Comparison of ENCODE assay signal across 15 cellular contexts in the genomic region with DNA sequence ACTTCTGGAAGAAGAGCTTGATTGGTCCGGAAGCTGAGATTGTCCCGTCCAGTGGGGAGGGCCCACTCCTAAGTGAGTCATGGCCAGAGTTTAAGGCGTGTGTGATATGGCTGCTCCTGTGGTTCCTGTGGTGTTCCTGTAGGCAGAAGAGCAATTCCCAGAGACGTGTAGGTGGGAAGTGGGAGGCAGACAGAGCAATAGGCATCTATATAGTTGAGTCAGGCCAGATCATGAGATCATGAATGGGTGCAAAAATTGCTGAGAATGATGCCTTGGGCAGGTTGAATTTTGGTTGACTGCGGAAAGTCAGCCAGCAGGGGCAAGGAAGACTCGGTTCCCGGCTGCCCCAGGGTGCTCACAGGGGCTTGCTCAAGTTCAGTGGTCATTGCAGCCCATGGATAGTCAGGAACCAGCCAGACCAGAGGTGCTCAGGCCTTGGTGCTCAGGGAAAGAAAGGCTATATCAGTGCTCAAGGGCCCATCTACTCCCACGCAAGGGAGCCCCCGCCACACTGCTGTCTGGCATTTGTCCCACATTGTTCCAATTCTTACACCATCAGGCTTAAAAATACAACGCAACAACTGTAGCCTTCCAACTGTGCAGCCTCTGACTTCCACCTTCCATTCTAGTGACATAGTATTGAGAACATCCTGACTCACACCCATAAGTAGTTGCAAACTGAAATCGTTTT. TPM values are rescaled to one million over a fixed set of nuclear protein-coding genes. Genes with fewer than 3 reads are reported as not detected.
A peak's percentile ranks its signal among the peaks of the same experiment; 100 is the strongest.
DNase-seq lines count a peak whose midpoint lies in the region; ATAC-seq and TF ChIP-seq lines count a peak whose summit lies in the region.
"Had no signal": no experiment of that assay in that cellular context is flagged by ENCODE, and none has a peak within 500 bp of the region (broad histone marks: within the 10 kb centered on the region; RNA-seq: fewer than 3 reads in every experiment).

No MANE protein-coding gene starts in this region.

- H3K27me3 ChIP-seq in adipocyte (replicated peaks; ENCODE audit: control insufficient read depth, insufficient read depth, low read length) (no peaks in the 10 kb centered on the region), foreskin keratinocyte (no peaks in the 10 kb centered on the region), upper lobe of right lung (no peaks in the 10 kb centered on the region)
- no peaks in the 10 kb centered on the region for H3K27me3 ChIP-seq in CD4-positive, alpha-beta T cell (ENCODE audit: control insufficient read depth, insufficient read depth, low read length)
- H3K27me3 ChIP-seq: cardiac muscle cell had no signal

- ATAC-seq in foreskin keratinocyte (peak; percentile 43), upper lobe of right lung (peak; percentile 93), HG02970 (IDR thresholded peaks at IDR 0.05; ENCODE audit: low FRiP score, unreplicated experiment) (no peak)
- no peak for ATAC-seq in CD4-positive, alpha-beta T cell (ENCODE audit: poor library complexity)
- ATAC-seq: esophagus mucosa; stimulated activated memory B cell treated with anti-CD40 and anti-IgM and Interleukin-4, amounts not matched to agents 10 μg/mL and 1 μg/mL and 100 μg/mL, for 72 hours had no signal

- H3K4me1 ChIP-seq in adipocyte (ENCODE audit: control insufficient read depth, insufficient read depth, low read length) (peaks cover 26% of the 10 kb centered on the region), foreskin keratinocyte (no peaks in the 10 kb centered on the region), upper lobe of right lung (peaks cover 4% of the 10 kb centered on the region)

- H3K27ac Mint-ChIP-seq in CD4-positive, alpha-beta T cell, result no peak overlapping the region
- H3K27ac Mint-ChIP-seq: stimulated activated memory B cell treated with anti-CD40 and anti-IgM and Interleukin-4, amounts not matched to agents 10 μg/mL and 1 μg/mL and 100 μg/mL, for 72 hours had no signal

- TF ChIP-seq CTCF in foreskin keratinocyte (conservative IDR thresholded peaks at IDR 0.05) (no peak), upper lobe of right lung (IDR thresholded peaks at IDR 0.05) (no peak)
- no peak for TF ChIP-seq CTCF in CD4-positive, alpha-beta T cell (IDR thresholded peaks at IDR 0.05)

- H3K27me3 Mint-ChIP-seq in CD4-positive, alpha-beta T cell, result no peaks in the 10 kb centered on the region
- H3K27me3 Mint-ChIP-seq: stimulated activated memory B cell treated with anti-CD40 and anti-IgM and Interleukin-4, amounts not matched to agents 10 μg/mL and 1 μg/mL and 100 μg/mL, for 72 hours had no signal

- H3K36me3 Mint-ChIP-seq in CD4-positive, alpha-beta T cell (ENCODE audit: low read depth), result no peaks in the 10 kb centered on the region

- no peak overlapping the region for H3K4me3 Mint-ChIP-seq in CD4-positive, alpha-beta T cell
- H3K4me3 Mint-ChIP-seq: stimulated activated memory B cell treated with anti-CD40 and anti-IgM and Interleukin-4, amounts not matched to agents 10 μg/mL and 1 μg/mL and 100 μg/mL, for 72 hours had no signal

- H3K4me3 ChIP-seq in adipocyte (ENCODE audit: low read length) (peak overlapping the region; percentile 32), upper lobe of right lung (no peak overlapping the region)
- H3K4me3 ChIP-seq: cardiac muscle cell, PC-9 had no signal

- peak; percentile 28 for DNase-seq in SKM-1 treated with dmso at 0.1 percent for 144 hours (lab: John Stamatoyannopoulos, UW; ENCODE audit: unreplicated experiment)
- no peak for DNase-seq in SKM-1 (lab: John Stamatoyannopoulos, UW; ENCODE audit: unreplicated experiment)
- DNase-seq in adipocyte (ENCODE audit: low read depth), result peak; percentile 79
- no peak for DNase-seq in foreskin keratinocyte
- DNase-seq in upper lobe of right lung, result peak; percentile 69
- no peak for DNase-seq in NCI-H82 (lab: John Stamatoyannopoulos, UW)
- no peak for DNase-seq in CD4-positive, alpha-beta T cell
- DNase-seq: DMS79 treated with DMSO at 0.1 percent for 48 hours, kidney, NCI-H2029 treated with DMSO at 0.1 percent for 48 hours, PC-9 had no signal

- intact Hi-C loops in upper lobe of right lung (cut with DNase I), result no loop called here
- intact Hi-C loops in CD4-positive, alpha-beta T cell (cut with DNase I, micrococcal nuclease), result no loop called here

- H3K9me3 ChIP-seq in adipocyte (ENCODE audit: control insufficient read depth, low read length) (peaks cover 9% of the 10 kb centered on the region), upper lobe of right lung (no peaks in the 10 kb centered on the region)
- H3K9me3 ChIP-seq in CD4-positive, alpha-beta T cell (ENCODE audit: control insufficient read depth, low read length), result peaks cover 8% of the 10 kb centered on the region

- H3K27ac ChIP-seq in foreskin keratinocyte (no peak overlapping the region), upper lobe of right lung (no peak overlapping the region)
- no peak overlapping the region for H3K27ac ChIP-seq in CD4-positive, alpha-beta T cell (ENCODE audit: low read depth, low read length)
- H3K27ac ChIP-seq: cardiac muscle cell, PC-9 had no signal

- peak overlapping the region; percentile 33 for H3K9ac ChIP-seq in adipocyte (ENCODE audit: low read length)

- H3K9me3 Mint-ChIP-seq in CD4-positive, alpha-beta T cell, result no peaks in the 10 kb centered on the region

- POLR2A ChIA-PET in CD4-positive, alpha-beta T cell (lab: Charles Lee), result interaction anchor here (0.8 kb wide), 1 partner anchor 25 kb away, joined by 3 read pairs; no protein-coding TSS in a partner anchor

- CTCF ChIA-PET in CD4-positive, alpha-beta T cell (lab: Charles Lee), result no interaction called here

- H3K36me3 ChIP-seq in adipocyte (ENCODE audit: control insufficient read depth, insufficient read depth, low read length, severe bottlenecking), result no peaks in the 10 kb centered on the region
- no peaks in the 10 kb centered on the region for H3K36me3 ChIP-seq in upper lobe of right lung
- H3K36me3 ChIP-seq: cardiac muscle cell had no signal

- no peaks in the 10 kb centered on the region for H3K4me1 Mint-ChIP-seq in CD4-positive, alpha-beta T cell (ENCODE audit: low read depth)

RNA-seq across cellular contexts. Expression of gene GSN, which starts 21.0 kb away (rescaled TPM):
- total RNA-seq in foreskin keratinocyte (124 and 235 TPM in 2 replicates), upper lobe of right lung (464 TPM)
- polyA plus RNA-seq in foreskin keratinocyte, result 97.5 and 176 TPM in 2 replicates
- 1 to 10 TPM; 2.6 to 2.7 TPM for total RNA-seq in CD4-positive, alpha-beta T cell

RNA-seq across cellular contexts. Expression of gene RAB14, which starts 45.3 kb away (rescaled TPM):
- total RNA-seq in foreskin keratinocyte (45.1 and 46.3 TPM in 2 replicates), upper lobe of right lung (104 TPM)
- 24.9 and 29.1 TPM in 2 replicates for polyA plus RNA-seq in foreskin keratinocyte
- total RNA-seq in CD4-positive, alpha-beta T cell, result 10 to 100 TPM; 57.4 to 58.2 TPM

Comparison
In these comparisons a context has a peak if more than half of its experiments do, and no peak if none do; other contexts are left out.
1. DNase-seq: peak in SKM-1 treated with dmso at 0.1 percent for 144 hours (single experiment), adipocyte (single experiment) and upper lobe of right lung (single experiment); none in SKM-1 (single experiment), foreskin keratinocyte (0 of 2), NCI-H82 (single experiment) and CD4-positive, alpha-beta T cell (0 of 10).
2. ATAC-seq: peak in foreskin keratinocyte (single experiment) and upper lobe of right lung (single experiment); none in HG02970 (single experiment) and CD4-positive, alpha-beta T cell (single experiment).
3. RNA of gene GSN, which starts 21.0 kb away (total RNA-seq): 464 TPM in upper lobe of right lung (single experiment) and 124 to 235 TPM in foreskin keratinocyte; 2.6 to 2.7 TPM in CD4-positive, alpha-beta T cell; every median in the first group is over 10 times any median in the second.